15 cellular contexts compared by ENCODE assay signal in the genomic region with DNA sequence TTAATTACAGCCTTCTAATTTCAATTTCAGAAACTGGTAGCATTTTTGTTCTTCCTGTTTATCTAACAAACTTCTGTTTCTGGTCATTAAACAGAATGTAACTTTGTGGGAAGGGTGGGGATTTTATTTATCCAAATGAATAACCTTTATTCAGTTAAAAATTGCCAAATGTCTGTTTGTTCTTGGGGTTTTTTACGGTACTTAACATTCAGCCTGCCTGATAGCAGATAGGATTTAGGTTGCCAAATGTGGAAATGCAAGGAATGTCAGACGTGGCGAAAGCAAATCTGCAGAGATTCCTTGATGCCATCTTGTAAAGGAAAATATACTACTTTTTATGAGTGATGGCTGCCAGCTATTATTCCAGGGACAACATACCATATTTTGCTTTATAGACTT.
DNase-seq lines count a peak whose midpoint lies in the region; ATAC-seq and TF ChIP-seq lines count a peak whose summit lies in the region.
"Had no signal": no experiment of that assay in that cellular context is flagged by ENCODE, and none has a peak within 500 bp of the region (broad histone marks: within the 10 kb centered on the region; RNA-seq: fewer than 3 reads in every experiment).

No MANE protein-coding gene starts in this region.

- DNase-seq in left lobe of liver (ENCODE audit: low spot score), result no peak
- DNase-seq in upper lobe of right lung, result no peak
- DNase-seq in sciatic nerve (ENCODE audit: low spot score), result no peak
- DNase-seq in central memory CD4-positive, alpha-beta T cell, result no peak
- no peak for DNase-seq in posterior vena cava (ENCODE audit: low spot score)
- DNase-seq: COR-L47, KBM-7, NCI-H1417 treated with DMSO at 0.1 percent for 48 hours, NCI-H2029, NCI-H2171 treated with DMSO at 0.1 percent for 48 hours, NCI-H510A, NCI-H774, SW 1271 had no signal

- no peak for TF ChIP-seq CTCF in upper lobe of right lung (IDR thresholded peaks at IDR 0.05)

- no peaks in the 10 kb centered on the region for H3K27me3 ChIP-seq in upper lobe of right lung

- intact Hi-C loops in upper lobe of right lung (cut with DNase I) (no loop called here), sciatic nerve (cut with DNase I) (no loop called here), posterior vena cava (cut with DNase I) (no loop called here)

- peak overlapping the region; percentile 28 for H3K4me3 ChIP-seq in upper lobe of right lung

- H3K27ac ChIP-seq in upper lobe of right lung, result no peak overlapping the region

- H3K4me1 ChIP-seq in upper lobe of right lung, result no peaks in the 10 kb centered on the region

- H3K9me3 ChIP-seq in upper lobe of right lung, result no peaks in the 10 kb centered on the region

- H3K36me3 ChIP-seq in upper lobe of right lung, result no peaks in the 10 kb centered on the region

- ATAC-seq in GM21423 (IDR thresholded peaks at IDR 0.05; ENCODE audit: unreplicated experiment) (peak; percentile 11), HG03354 (IDR thresholded peaks at IDR 0.05; ENCODE audit: poor library complexity, severe bottlenecking, unreplicated experiment) (peak; percentile 33), left lobe of liver (peak; percentile 56), upper lobe of right lung (no peak), sciatic nerve (no peak)

Comparison
In these comparisons a context has a peak if more than half of its experiments do, and no peak if none do; other contexts are left out.
1. ATAC-seq: peak in GM21423 (single experiment), HG03354 (single experiment) and left lobe of liver (single experiment); none in upper lobe of right lung (single experiment) and sciatic nerve (single experiment).